In genomic region chr16:56201030-56201429, GRCh38 we compare ENCODE assay signal across 27 cellular contexts. TPM values are rescaled to one million over a fixed set of nuclear protein-coding genes. Genes with fewer than 3 reads are reported as not detected.
"Had no signal": no experiment of that assay in that cellular context is flagged by ENCODE, and none has a peak within 500 bp of the region (broad histone marks: within the 10 kb centered on the region; RNA-seq: fewer than 3 reads in every experiment).

No MANE protein-coding gene starts in this region.

- H3K4me1 Mint-ChIP-seq: activated naive CD4-positive, alpha-beta T cell treated with anti-CD3 and anti-CD28 coated beads, Interleukin-2, amount 10 ng/mL, durations not matched to agents 7 days and 5 days; activated naive CD8-positive, alpha-beta T cell treated with anti-CD3 and anti-CD28 coated beads, Interleukin-2, amount 50 U/mL, for 24 hours had no signal

- H3K36me3 ChIP-seq: MG63, Peyer's patch, SJCRH30 had no signal

- H3K9me3 ChIP-seq: Peyer's patch, SJCRH30 had no signal

- H3K36me3 Mint-ChIP-seq: activated CD4-positive, alpha-beta memory T cell treated with anti-CD3 and anti-CD28 coated beads for 36 hours; activated naive CD8-positive, alpha-beta T cell had no signal

- H3K4me3 Mint-ChIP-seq: activated CD4-positive, alpha-beta memory T cell treated with anti-CD3 and anti-CD28 coated beads for 36 hours; activated naive CD4-positive, alpha-beta T cell treated with anti-CD3 and anti-CD28 coated beads, Interleukin-2, amount 10 ng/mL, durations not matched to agents 7 days and 5 days; activated naive CD8-positive, alpha-beta T cell; activated naive CD8-positive, alpha-beta T cell treated with anti-CD3 and anti-CD28 coated beads, Interleukin-2, amount 50 U/mL, for 24 hours; activated T-cell treated with anti-CD3 and anti-CD28 coated beads, Interleukin-2, amount 50 U/mL, for 4 hours; brain had no signal

- H3K4me1 ChIP-seq: SJCRH30 had no signal

- H3K9me3 Mint-ChIP-seq: activated CD4-positive, alpha-beta memory T cell treated with anti-CD3 and anti-CD28 coated beads for 36 hours; activated naive CD4-positive, alpha-beta T cell treated with anti-CD3 and anti-CD28 coated beads, Interleukin-2, amount 10 ng/mL, durations not matched to agents 7 days and 5 days; activated T-cell treated with anti-CD3 and anti-CD28 coated beads, Interleukin-2, amount 50 U/mL, for 4 hours had no signal

- H3K27ac Mint-ChIP-seq: activated CD4-positive, alpha-beta memory T cell treated with anti-CD3 and anti-CD28 coated beads for 36 hours; activated naive CD4-positive, alpha-beta T cell treated with anti-CD3 and anti-CD28 coated beads, Interleukin-2, amount 10 ng/mL, durations not matched to agents 7 days and 5 days; activated naive CD8-positive, alpha-beta T cell; activated naive CD8-positive, alpha-beta T cell treated with anti-CD3 and anti-CD28 coated beads, Interleukin-2, amount 50 U/mL, for 24 hours; brain had no signal

- H3K4me3 ChIP-seq: K562, MG63, Peyer's patch, SJCRH30, SK-N-MC had no signal

- DNase-seq: activated CD4-positive, alpha-beta memory T cell treated with anti-CD3 and anti-CD28 coated beads for 36 hours; activated CD4-positive, alpha-beta T cell treated with anti-CD3 and anti-CD28 coated beads, Interleukin-2, amount 50 U/mL, for 1 hour; activated CD8-positive, alpha-beta memory T cell treated with anti-CD3 and anti-CD28 coated beads, Interleukin-2, amount 50 U/mL, for 4 hours; activated effector memory CD4-positive, alpha-beta T cell treated with Interleukin-2 at 50 U/mL for 16 hours; activated naive CD4-positive, alpha-beta T cell treated with anti-CD3 and anti-CD28 coated beads, Interleukin-2, amount 10 ng/mL, durations not matched to agents 7 days and 5 days; activated naive CD8-positive, alpha-beta T cell treated with anti-CD3 and anti-CD28 coated beads, Interleukin-2, amount 50 U/mL, for 24 hours; activated T-cell treated with anti-CD3 and anti-CD28 coated beads for 4 hours; activated T-cell treated with anti-CD3 and anti-CD28 coated beads, Interleukin-2, amount 50 U/mL, for 4 hours; anterior cingulate cortex; Karpas-422; MG63; NCI-H1048; NCI-H1105 treated with DMSO at 0.1 percent for 48 hours; NCI-H1436; NCI-H1694; NCI-H1930; NCI-H2081 treated with DMSO at 0.1 percent for 48 hours; NCI-H345; NCI-H524 treated with DMSO at 0.1 percent for 48 hours; Peyer's patch; RPMI8226; SJCRH30 had no signal

- H3K27me3 ChIP-seq: Peyer's patch, SJCRH30 had no signal

- H3K27ac ChIP-seq: SJCRH30, SK-N-MC had no signal

- ATAC-seq: activated naive CD8-positive, alpha-beta T cell treated with anti-CD3 and anti-CD28 coated beads, Interleukin-2, amount 50 U/mL, for 24 hours; activated T-cell treated with anti-CD3 and anti-CD28 coated beads, Interleukin-2, amount 50 U/mL, for 4 hours; K562 had no signal

- H3K27me3 Mint-ChIP-seq: brain had no signal

RNA-seq across cellular contexts. Expression of gene GNAO1, which starts 9.7 kb away (rescaled TPM):
- total RNA-seq: bronchial epithelial cell had no signal
